Comparison of ENCODE assay signal across 15 cellular contexts in the genomic region with DNA sequence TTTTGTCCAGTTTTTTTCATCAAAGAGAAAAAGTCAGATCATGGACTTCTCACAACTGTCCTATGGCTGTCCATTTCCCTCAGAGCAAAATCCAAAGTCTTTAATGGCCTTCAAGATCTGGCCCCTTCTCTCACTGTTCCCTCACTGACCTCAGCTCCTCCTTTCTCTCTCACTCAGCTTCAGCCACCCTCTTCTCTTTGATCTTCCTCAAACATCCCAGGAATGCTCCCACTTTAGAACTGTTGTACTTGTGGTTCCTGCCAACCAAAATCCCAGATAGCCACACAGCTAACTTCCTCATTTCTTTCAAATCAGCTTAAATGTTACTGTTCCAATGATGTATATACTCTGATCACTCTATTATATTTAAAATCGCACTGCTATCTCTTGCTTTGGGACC.
DNase-seq lines count a peak whose midpoint lies in the region; ATAC-seq and TF ChIP-seq lines count a peak whose summit lies in the region.
"Had no signal": no experiment of that assay in that cellular context is flagged by ENCODE, and none has a peak within 500 bp of the region (broad histone marks: within the 10 kb centered on the region; RNA-seq: fewer than 3 reads in every experiment).

No MANE protein-coding gene starts in this region.

- H4K8ac ChIP-seq in mesenchymal stem cell (ENCODE audit: low read length), result no peak overlapping the region

- H3K9ac ChIP-seq in mesenchymal stem cell (ENCODE audit: low read length), result no peak overlapping the region
- H3K9ac ChIP-seq: KMS-11 had no signal

- H3K4me1 ChIP-seq in mesenchymal stem cell (ENCODE audit: control insufficient read depth, insufficient read depth, low read depth, low read length), result peaks cover 1% of the 10 kb centered on the region
- H3K4me1 ChIP-seq in testis, result no peaks in the 10 kb centered on the region
- H3K4me1 ChIP-seq: esophagus squamous epithelium, suprapubic skin had no signal

- no peak overlapping the region for H3K4ac ChIP-seq in mesenchymal stem cell (ENCODE audit: low read depth in 1 of 2, low read length in 2 of 2)

- H3K27me3 ChIP-seq in mesenchymal stem cell (ENCODE audit: control insufficient read depth in 1 of 2, insufficient read depth in 1 of 2, low read length in 2 of 2) (no peaks in the 10 kb centered on the region), testis (no peaks in the 10 kb centered on the region)
- H3K27me3 ChIP-seq: esophagus squamous epithelium, suprapubic skin had no signal

- no peak for ATAC-seq in GM21619 (IDR thresholded peaks at IDR 0.05; ENCODE audit: unreplicated experiment)
- ATAC-seq in stimulated activated naive CD8-positive, alpha-beta T cell treated with anti-CD3 and anti-CD28 coated beads, Interleukin-15, Interleukin-2, amounts not matched to agents 100 U/mL and 50 U/mL, for 24 hours, result no peak
- ATAC-seq: CD8-positive, alpha-beta T cell; sciatic nerve had no signal

- H3K4me3 ChIP-seq in astrocyte of the cerebellum (ENCODE audit: low read depth, low read length) (no peak overlapping the region), mesenchymal stem cell (ENCODE audit: insufficient read depth in 1 of 2, low read depth in 1 of 2, low read length in 2 of 2) (no peak overlapping the region), testis (no peak overlapping the region)
- H3K4me3 ChIP-seq: esophagus squamous epithelium, suprapubic skin had no signal

- H3K23ac ChIP-seq in mesenchymal stem cell (ENCODE audit: low read length in 2 of 2), result no peak overlapping the region

- H3K36me3 ChIP-seq in mesenchymal stem cell (ENCODE audit: control insufficient read depth in 1 of 2, insufficient read depth in 2 of 2, low read depth in 1 of 2, low read length in 2 of 2) (no peaks in the 10 kb centered on the region), testis (ENCODE audit: low read depth, missing control alignments) (no peaks in the 10 kb centered on the region)
- H3K36me3 ChIP-seq: esophagus squamous epithelium, suprapubic skin had no signal

- H3K14ac ChIP-seq in mesenchymal stem cell (ENCODE audit: low read length in 2 of 2), result no peak overlapping the region

- in situ Hi-C loops in astrocyte of the cerebellum (cut with HindIII; ENCODE audit: low sequenced_read_pairs), result no loop called here

- TF ChIP-seq POLR2A in testis (IDR thresholded peaks at IDR 0.05), result no peak

- H3K27ac ChIP-seq in mesenchymal stem cell (ENCODE audit: low read length, poor library complexity, severe bottlenecking), result no peak overlapping the region
- no peak overlapping the region for H3K27ac ChIP-seq in testis
- H3K27ac ChIP-seq: esophagus squamous epithelium, KMS-11, suprapubic skin had no signal

- no peak overlapping the region for H2BK5ac ChIP-seq in mesenchymal stem cell (ENCODE audit: low read depth, low read length, poor library complexity, severe bottlenecking)

- intact Hi-C loops in testis (cut with DNase I; ENCODE audit: low total_unique reads), result no loop called here

- H2BK12ac ChIP-seq in mesenchymal stem cell (ENCODE audit: low read length in 2 of 2), result no peak overlapping the region

- H3K18ac ChIP-seq in mesenchymal stem cell (ENCODE audit: low read depth in 1 of 2, low read length in 2 of 2), result no peak overlapping the region

- no CpG with 5 or more reads among the region's 1 CpG for WGBS in mesenchymal stem cell
- WGBS in testis, 2 donors, result 60 to 69% methylated on average over 1 of the region's 1 CpG

- H3K9me3 ChIP-seq in mesenchymal stem cell (ENCODE audit: control insufficient read depth, low read length), result no peaks in the 10 kb centered on the region
- no peaks in the 10 kb centered on the region for H3K9me3 ChIP-seq in testis
- H3K9me3 ChIP-seq: esophagus squamous epithelium, suprapubic skin had no signal

- no peak overlapping the region for H2AK5ac ChIP-seq in mesenchymal stem cell (ENCODE audit: low read length, severe bottlenecking)

- H2AFZ ChIP-seq in mesenchymal stem cell (ENCODE audit: low read depth, low read length), result no peak overlapping the region

- DNase-seq in Daoy (ENCODE audit: low read depth) (peak; percentile 12), HT1080 (ENCODE audit: low read depth) (peak; percentile 46), astrocyte of the cerebellum (ENCODE audit: low read depth) (peak; percentile 83), mesenchymal stem cell (peak; percentile 6), testis (no peak), NCI-H2171 (lab: John Stamatoyannopoulos, UW) (no peak)
- no peak for DNase-seq in stimulated activated naive CD8-positive, alpha-beta T cell treated with anti-CD3 and anti-CD28 coated beads, Interleukin-15, Interleukin-2, amounts not matched to agents 100 U/mL and 50 U/mL, for 24 hours
- DNase-seq: activated CD4-positive, alpha-beta memory T cell treated with anti-CD3 and anti-CD28 coated beads for 36 hours; activated naive CD4-positive, alpha-beta T cell; CD8-positive, alpha-beta T cell; esophagus squamous epithelium had no signal

- H3K79me1 ChIP-seq in mesenchymal stem cell (replicated peaks; ENCODE audit: low read length, poor library complexity, severe bottlenecking), result peaks cover 4% of the 10 kb centered on the region

- H2BK120ac ChIP-seq in mesenchymal stem cell (ENCODE audit: low read depth, low read length), result no peak overlapping the region

- no peak overlapping the region for H4K91ac ChIP-seq in mesenchymal stem cell (ENCODE audit: low read length)

- H2BK15ac ChIP-seq in mesenchymal stem cell (ENCODE audit: low read depth, poor library complexity, severe bottlenecking), result no peak overlapping the region

- TF ChIP-seq CTCF in astrocyte of the cerebellum (IDR thresholded peaks at IDR 0.05; ENCODE audit: low read depth, low read length, missing control alignments), result no peak
- TF ChIP-seq CTCF in testis (IDR thresholded peaks at IDR 0.05), result no peak

- H3K4me2 ChIP-seq in mesenchymal stem cell (ENCODE audit: low read length, poor library complexity, severe bottlenecking), result no peak overlapping the region
- H3K4me2 ChIP-seq: KMS-11 had no signal

Comparison
In these comparisons a context has a peak if more than half of its experiments do, and no peak if none do; other contexts are left out.
1. DNase-seq: peak in Daoy (single experiment), HT1080 (single experiment), astrocyte of the cerebellum (single experiment) and mesenchymal stem cell (single experiment); none in stimulated activated naive CD8-positive, alpha-beta T cell treated with anti-CD3 and anti-CD28 coated beads, Interleukin-15, Interleukin-2, amounts not matched to agents 100 U/mL and 50 U/mL, for 24 hours (single experiment), testis (single experiment) and NCI-H2171 (single experiment).